ENCODE assay signal across 12 cellular contexts in the genomic region with DNA sequence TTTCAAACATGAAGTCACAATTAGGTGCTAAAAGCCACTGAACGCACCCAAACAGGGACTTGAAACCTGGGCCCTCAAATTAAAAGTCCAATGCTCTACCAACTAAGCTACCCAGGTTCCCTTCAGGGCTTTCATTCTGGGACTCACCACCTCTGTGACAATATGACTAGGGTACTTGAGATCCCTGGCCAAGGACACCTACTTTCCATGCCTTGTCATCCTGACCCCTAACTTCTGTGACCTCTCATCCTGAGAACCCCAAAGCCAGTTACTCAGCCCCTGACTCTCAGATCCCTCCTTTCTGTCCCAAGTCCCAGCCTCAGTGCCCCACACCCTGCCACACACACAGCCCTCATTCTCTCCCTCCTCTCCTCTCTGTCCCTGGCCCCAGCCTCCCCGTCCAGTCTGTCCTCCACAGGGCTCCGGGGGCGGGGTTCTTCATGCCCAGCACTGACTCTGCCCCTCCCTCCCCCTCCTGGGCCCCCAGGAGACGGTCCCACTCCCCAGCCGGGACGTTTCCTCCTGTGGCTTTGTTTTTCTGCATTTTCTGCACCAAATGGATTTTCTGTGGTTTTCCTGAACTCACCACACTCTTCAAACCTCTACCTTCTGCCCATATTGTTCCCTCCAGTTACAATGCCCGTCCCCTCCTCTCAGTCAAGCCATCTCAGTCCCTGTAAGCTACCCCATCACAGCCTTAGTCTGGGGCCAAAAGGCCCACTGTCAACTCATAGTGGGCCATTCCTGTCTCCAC. TPM values are rescaled to one million over a fixed set of nuclear protein-coding genes. Genes with fewer than 3 reads are reported as not detected.
DNase-seq lines count a peak whose midpoint lies in the region; ATAC-seq and TF ChIP-seq lines count a peak whose summit lies in the region.
"Had no signal": no experiment of that assay in that cellular context is flagged by ENCODE, and none has a peak within 500 bp of the region (broad histone marks: within the 10 kb centered on the region; RNA-seq: fewer than 3 reads in every experiment).

No MANE protein-coding gene starts in this region.

- CTCF ChIA-PET in PC-9 (lab: Charles Lee): interaction anchor here (0.7 kb wide), 1 partner anchor 30 kb away, joined by 7 read pairs; no protein-coding TSS in a partner anchor

- H4K20me1 ChIP-seq in PC-9 (ENCODE audit: insufficient read depth) (peaks cover 3% of the 10 kb centered on the region; the same call in 1 of the 2 replicates), smooth muscle cell (ENCODE audit: low read depth) (peaks cover 76% of the 10 kb centered on the region)

- H3K27ac ChIP-seq in PC-9: no peak overlapping the region
- H3K27ac ChIP-seq in endodermal cell (ENCODE audit: low read depth, low read length): no peak overlapping the region
- no peak overlapping the region for H3K27ac ChIP-seq in smooth muscle cell (ENCODE audit: low read depth)
- H3K27ac ChIP-seq: parathyroid adenoma, SJSA1 had no signal

- H3K9ac ChIP-seq in endodermal cell (ENCODE audit: extremely low read depth, low read length, poor library complexity, severe bottlenecking) (no peak overlapping the region), smooth muscle cell (ENCODE audit: low read depth) (no peak overlapping the region)
- H3K9ac ChIP-seq: parathyroid adenoma had no signal

- no peaks in the 10 kb centered on the region for H3K27me3 Mint-ChIP-seq in T-helper 1 cell treated with Interleukin-12 subunit alpha and Interleukin-12 subunit beta and Interleukin-4 antibody, amounts not matched to agents 30 μg/mL and 1 μg/mL, for 36 hours (ENCODE audit: low read depth)
- peaks cover 10% of the 10 kb centered on the region for H3K27me3 Mint-ChIP-seq in endodermal cell (ENCODE audit: insufficient read depth)

- peaks cover 16% of the 10 kb centered on the region for H3K4me1 Mint-ChIP-seq in T-helper 1 cell treated with Interleukin-12 subunit alpha and Interleukin-12 subunit beta and Interleukin-4 antibody, amounts not matched to agents 30 μg/mL and 1 μg/mL, for 36 hours (ENCODE audit: low read depth)
- peaks cover 6% of the 10 kb centered on the region for H3K4me1 Mint-ChIP-seq in endodermal cell

- DNase-seq in T-helper 1 cell: no peak
- DNase-seq in PC-9: no peak
- no peak for DNase-seq in endodermal cell
- DNase-seq in smooth muscle cell (lab: John Stamatoyannopoulos, UW; ENCODE audit: unreplicated experiment): no peak
- no peak for DNase-seq in HUDEP-2 (lab: John Stamatoyannopoulos, UW; ENCODE audit: unreplicated experiment in 76 of 76)
- no peak for DNase-seq in pons (ENCODE audit: low spot score)
- DNase-seq: NCI-H1105 treated with DMSO at 0.1 percent for 48 hours had no signal

- H3K27me3 ChIP-seq in PC-9 (ENCODE audit: insufficient read depth, low read depth): no peaks in the 10 kb centered on the region
- peaks cover 9% of the 10 kb centered on the region for H3K27me3 ChIP-seq in endodermal cell (ENCODE audit: control insufficient read depth, insufficient read depth, low read length, poor library complexity, severe bottlenecking)
- no peaks in the 10 kb centered on the region for H3K27me3 ChIP-seq in smooth muscle cell (ENCODE audit: low read depth)
- H3K27me3 ChIP-seq: SJSA1 had no signal

- H3K36me3 ChIP-seq in PC-9 (ENCODE audit: low read depth): no peaks in the 10 kb centered on the region
- no peaks in the 10 kb centered on the region for H3K36me3 ChIP-seq in endodermal cell (ENCODE audit: control insufficient read depth, insufficient read depth, low read length)
- H3K36me3 ChIP-seq in smooth muscle cell (ENCODE audit: low read depth): no peaks in the 10 kb centered on the region

- peak overlapping the region; percentile 79 for H3K27ac Mint-ChIP-seq in T-helper 1 cell treated with Interleukin-12 subunit alpha and Interleukin-12 subunit beta and Interleukin-4 antibody, amounts not matched to agents 30 μg/mL and 1 μg/mL, for 36 hours
- no peak overlapping the region for H3K27ac Mint-ChIP-seq in endodermal cell

- WGBS in endodermal cell (ENCODE audit: insufficient coverage in 1 of 2, insufficient read length in 1 of 2), 2 experiments: 64 to 86% methylated on average over 2 to 8 of the region's 8 CpGs
- WGBS in smooth muscle cell (ENCODE audit: low lambda C conversion rate): 66% methylated on average over 3 of the region's 8 CpGs

- no peak for TF ChIP-seq CTCF in PC-9 (conservative IDR thresholded peaks at IDR 0.05)
- TF ChIP-seq CTCF in endodermal cell (conservative IDR thresholded peaks at IDR 0.05): no peak
- no peak for TF ChIP-seq CTCF in smooth muscle cell (IDR thresholded peaks at IDR 0.05; ENCODE audit: borderline replicate concordance, insufficient read depth, poor library complexity, severe bottlenecking)

- BruUV-seq in PC-9 (replicated peaks; lab: Mats Ljungman, UMichigan): no TSS peak

- peak overlapping the region; percentile 87; the same call in 1 of the 2 replicates for H3K4me3 ChIP-seq in PC-9
- H3K4me3 ChIP-seq in endodermal cell (ENCODE audit: low read length): peak overlapping the region; percentile 78
- H3K4me3 ChIP-seq in smooth muscle cell: no peak overlapping the region
- H3K4me3 ChIP-seq: SJSA1 had no signal

- no peaks in the 10 kb centered on the region for H3K9me2 ChIP-seq in PC-9 (ENCODE audit: insufficient read depth)

- H3K79me2 ChIP-seq in PC-9 (ENCODE audit: low read depth) (no peaks in the 10 kb centered on the region), smooth muscle cell (ENCODE audit: low read depth) (peaks cover 5% of the 10 kb centered on the region)
- H3K79me2 ChIP-seq: parathyroid adenoma had no signal

- intact Hi-C loops in PC-9 (cut with micrococcal nuclease; ENCODE audit: unreplicated experiment): no loop called here

- H3K4me2 ChIP-seq in PC-9 (peak overlapping the region; percentile 91), smooth muscle cell (peak overlapping the region; percentile 83)

- H3K36me3 Mint-ChIP-seq in T-helper 1 cell treated with Interleukin-12 subunit alpha and Interleukin-12 subunit beta and Interleukin-4 antibody, amounts not matched to agents 30 μg/mL and 1 μg/mL, for 36 hours (ENCODE audit: low read depth): peaks cover 2% of the 10 kb centered on the region
- H3K36me3 Mint-ChIP-seq in endodermal cell (ENCODE audit: low read depth): peaks cover 11% of the 10 kb centered on the region

- H3K9me3 ChIP-seq in PC-9 (ENCODE audit: insufficient read depth, low read depth) (no peaks in the 10 kb centered on the region), endodermal cell (ENCODE audit: control insufficient read depth, low read length) (no peaks in the 10 kb centered on the region), smooth muscle cell (replicated peaks; ENCODE audit: low read depth) (no peaks in the 10 kb centered on the region)
- H3K9me3 ChIP-seq: SJSA1 had no signal

- no peaks in the 10 kb centered on the region; the same call in 1 of the 2 replicates for H3K4me1 ChIP-seq in PC-9 (replicated peaks; ENCODE audit: insufficient read depth)
- no peaks in the 10 kb centered on the region for H3K4me1 ChIP-seq in endodermal cell (ENCODE audit: control insufficient read depth, insufficient read depth, low read length)
- peaks cover 8% of the 10 kb centered on the region for H3K4me1 ChIP-seq in smooth muscle cell (ENCODE audit: low read depth)
- H3K4me1 ChIP-seq: parathyroid adenoma, SJSA1 had no signal

- peak overlapping the region; percentile 88 for H3K4me3 Mint-ChIP-seq in T-helper 1 cell treated with Interleukin-12 subunit alpha and Interleukin-12 subunit beta and Interleukin-4 antibody, amounts not matched to agents 30 μg/mL and 1 μg/mL, for 36 hours
- H3K4me3 Mint-ChIP-seq in endodermal cell: peak overlapping the region; percentile 59

- POLR2A ChIA-PET in PC-9 (lab: Charles Lee; ENCODE audit: unreplicated experiment): no interaction called here

- H2AFZ ChIP-seq in PC-9 (no peak overlapping the region; the same call in 1 of the 2 replicates), smooth muscle cell (ENCODE audit: low read depth) (no peak overlapping the region)

- no peak for ATAC-seq in HG03521 (IDR thresholded peaks at IDR 0.05; ENCODE audit: unreplicated experiment)

- H3K9me3 Mint-ChIP-seq in T-helper 1 cell treated with Interleukin-12 subunit alpha and Interleukin-12 subunit beta and Interleukin-4 antibody, amounts not matched to agents 30 μg/mL and 1 μg/mL, for 36 hours: no peaks in the 10 kb centered on the region
- no peaks in the 10 kb centered on the region for H3K9me3 Mint-ChIP-seq in endodermal cell

- peaks cover 9% of the 10 kb centered on the region; the same call in 1 of the 2 replicates for H3F3A ChIP-seq in PC-9 (ENCODE audit: insufficient read depth, low read depth)
- H3F3A ChIP-seq in smooth muscle cell (ENCODE audit: low read depth): no peaks in the 10 kb centered on the region

RNA-seq across cellular contexts. Expression of a gene that starts 7.0 kb away (rescaled TPM):
- total RNA-seq in PC-9 (2021) (0.75 and 0.96 TPM in 2 replicates), endodermal cell (1 to 10 TPM; 4.9 to 9.0 TPM), smooth muscle cell (248 and 311 TPM in 2 replicates)
- 7.5 TPM for polyA plus RNA-seq in endodermal cell (2013, experiment 1 of 2)
- 6.7 TPM for polyA plus RNA-seq in endodermal cell (2013, experiment 2 of 2)
- polyA plus RNA-seq in smooth muscle cell: 773 and 1,078 TPM in 2 replicates
- total RNA-seq: A172 had no signal

RNA-seq across cellular contexts. Expression of a gene that starts 22.3 kb away (rescaled TPM):
- total RNA-seq in PC-9 (2021) (4.8 and 6.7 TPM in 2 replicates), endodermal cell (10 to 100 TPM; 47.6 to 56.9 TPM), smooth muscle cell (58.1 and 66.1 TPM in 2 replicates)
- polyA plus RNA-seq in endodermal cell (2013, experiment 1 of 2): 28.7 TPM
- 27.4 TPM for polyA plus RNA-seq in endodermal cell (2013, experiment 2 of 2)
- polyA plus RNA-seq in smooth muscle cell: 127 and 135 TPM in 2 replicates

RNA-seq across cellular contexts. Expression of a gene that starts 38.6 kb away (rescaled TPM):
- total RNA-seq in PC-9 (2021): 1,702 and 2,282 TPM in 2 replicates
- total RNA-seq in endodermal cell: 1,000 to 10,000 TPM; 1,814 to 2,035 TPM
- 2,952 TPM for polyA plus RNA-seq in endodermal cell (2013, experiment 1 of 2)
- polyA plus RNA-seq in endodermal cell (2013, experiment 2 of 2): 2,847 TPM
- total RNA-seq in smooth muscle cell: 3,115 and 3,456 TPM in 2 replicates
- polyA plus RNA-seq in smooth muscle cell: 729 and 804 TPM in 2 replicates

RNA-seq across cellular contexts. Expression of a gene that starts 45.5 kb away (rescaled TPM):
- total RNA-seq in PC-9 (2021): 63.6 and 71.3 TPM in 2 replicates
- 10 to 100 TPM; 58.0 to 62.3 TPM for total RNA-seq in endodermal cell
- polyA plus RNA-seq in endodermal cell (2013, experiment 1 of 2): 62.3 TPM
- polyA plus RNA-seq in endodermal cell (2013, experiment 2 of 2): 59.5 TPM
- total RNA-seq in smooth muscle cell: 45.0 and 55.5 TPM in 2 replicates
- polyA plus RNA-seq in smooth muscle cell: 95.7 and 134 TPM in 2 replicates

RNA-seq across cellular contexts. Expression of a gene that starts 46.3 kb away (rescaled TPM):
- total RNA-seq in PC-9 (2021) (16.2 TPM in 2 replicates), endodermal cell (1 to 10 TPM; 3.7 to 6.9 TPM), smooth muscle cell (13.5 TPM in 1 of 2 replicates, not detected in the other)
- polyA plus RNA-seq in endodermal cell (2013, experiment 1 of 2): 0.53 TPM
- polyA plus RNA-seq in endodermal cell (2013, experiment 2 of 2): 0.25 TPM
- polyA plus RNA-seq in smooth muscle cell: 0.24 and 1.0 TPM in 2 replicates
- total RNA-seq: SJSA1 had no signal

Comparison
In these comparisons a context has a peak if more than half of its experiments do, and no peak if none do; other contexts are left out.
1. RNA of a gene that starts 7.0 kb away (total RNA-seq): 248 to 311 TPM in smooth muscle cell; 4.9 to 9.0 TPM in endodermal cell and 0.75 to 0.96 TPM in PC-9; every median in the first group is over 10 times any median in the second.